8 cellular contexts compared by ENCODE assay signal in the genomic region with DNA sequence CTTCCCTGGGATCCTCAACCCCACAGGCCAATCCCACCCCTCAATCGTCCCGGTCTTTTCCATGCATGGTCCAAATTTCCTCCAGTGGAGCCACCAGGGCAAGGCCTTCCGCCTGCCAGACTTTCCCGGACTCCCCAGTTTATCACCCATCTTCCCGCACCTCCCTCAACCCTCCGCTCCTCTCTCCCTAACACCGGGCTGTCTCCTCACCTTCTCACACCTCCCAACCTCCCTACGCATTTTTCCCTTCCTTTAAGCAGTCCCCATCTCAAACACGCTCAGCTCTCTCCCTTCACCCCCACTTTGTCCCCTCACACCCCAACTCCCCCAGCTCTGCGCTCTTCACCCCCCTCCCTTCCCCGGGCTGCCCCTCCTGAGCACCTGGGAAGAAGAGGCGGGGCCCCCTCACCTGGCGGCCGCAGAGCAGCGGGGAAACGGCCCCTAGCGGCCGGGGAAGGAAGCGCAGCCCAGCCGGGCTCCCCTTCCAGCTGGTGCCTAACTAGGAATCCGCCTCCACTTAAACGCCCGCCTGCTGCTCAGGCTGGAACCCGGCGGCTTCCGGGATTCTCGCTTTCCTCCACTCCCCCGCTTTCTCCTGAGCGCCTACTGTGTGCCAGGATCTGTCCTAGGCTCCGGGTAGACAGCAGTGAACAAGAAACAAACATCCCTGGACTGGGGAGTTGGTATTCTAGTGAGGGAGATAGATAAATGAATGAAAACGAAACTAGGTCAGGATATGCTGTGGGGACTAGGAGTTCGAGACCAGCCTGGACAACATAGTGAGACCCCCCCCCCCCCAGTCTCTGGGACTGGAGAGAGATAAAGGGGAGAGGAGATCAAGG.
DNase-seq lines count a peak whose midpoint lies in the region; ATAC-seq, FAIRE-seq and TF ChIP-seq lines count a peak whose summit lies in the region.
"Not testable (repeated sequence)": the region's sequence is repeated elsewhere in the genome, so short reads cannot be mapped to it uniquely, and the experiment has no call there.

No MANE protein-coding gene starts in this region.

- H3K9ac ChIP-seq in astrocyte (ENCODE audit: low read length) = not testable (repeated sequence)

- not testable (repeated sequence) for H3K27me3 ChIP-seq in astrocyte (ENCODE audit: insufficient read depth, low read length)
- H3K27me3 ChIP-seq in heart left ventricle = peaks cover 6 to 36% (median 12%) of the 10 kb centered on the region in 9 donors

- not testable (repeated sequence) for H3K4me3 Mint-ChIP-seq in astrocyte (ENCODE audit: unreplicated experiment)
- peak overlapping the region; percentile 75 for H3K4me3 Mint-ChIP-seq in osteocyte (ENCODE audit: unreplicated experiment)

- ATAC-seq in HG03342 (IDR thresholded peaks at IDR 0.05; ENCODE audit: unreplicated experiment) = peak; percentile 53
- peak in 3 of 4 donors; percentile 86 to 89 (median 89) for ATAC-seq in heart left ventricle
- ATAC-seq in stimulated activated naive CD8-positive, alpha-beta T cell treated with anti-CD3 and anti-CD28 coated beads, Interleukin-15, Interleukin-2, amounts not matched to agents 100 U/mL and 50 U/mL, for 24 hours = peak; percentile 83

- peak overlapping the region; percentile 73 for H3K4me2 ChIP-seq in astrocyte (ENCODE audit: low read length)

- H3K4me1 Mint-ChIP-seq in astrocyte (ENCODE audit: low read depth, unreplicated experiment) (peaks cover 16% of the 10 kb centered on the region), osteocyte (ENCODE audit: unreplicated experiment) (peaks cover 17% of the 10 kb centered on the region)

- H3K9me3 ChIP-seq in astrocyte (ENCODE audit: insufficient read depth, low read depth, low read length); heart left ventricle: not testable (repeated sequence)

- H3K79me2 ChIP-seq in astrocyte (ENCODE audit: insufficient read depth, low read length) = not testable (repeated sequence)

- not testable (repeated sequence) for H3K36me3 Mint-ChIP-seq in astrocyte (ENCODE audit: low read depth, unreplicated experiment); osteocyte (ENCODE audit: unreplicated experiment)

- H3K36me3 ChIP-seq in astrocyte (ENCODE audit: insufficient read depth, low read length); heart left ventricle: not testable (repeated sequence)

- H4K20me1 ChIP-seq in astrocyte (ENCODE audit: insufficient read depth, low read length) = not testable (repeated sequence)

- FAIRE-seq in astrocyte (lab: Jason Lieb, UNC) = not testable (repeated sequence)

- intact Hi-C loops in heart left ventricle (cut with DNase I) = not testable (repeated sequence)

- not testable (repeated sequence) for H3K4me3 ChIP-seq in astrocyte (ENCODE audit: insufficient read depth, low read depth, low read length)
- peak overlapping the region in 8 of 12 donors; percentile 13 to 39 (median 34) for H3K4me3 ChIP-seq in heart left ventricle

- not testable (repeated sequence) for H3K9me3 Mint-ChIP-seq in astrocyte (ENCODE audit: unreplicated experiment); osteocyte (ENCODE audit: unreplicated experiment)

- H3K4me1 ChIP-seq in astrocyte (ENCODE audit: insufficient read depth, low read length) = not testable (repeated sequence)
- H3K4me1 ChIP-seq in heart left ventricle = peaks cover 0 to 10% (median 2%) of the 10 kb centered on the region in 12 donors

- peak; percentile 82 for DNase-seq in DMS 273 (lab: John Stamatoyannopoulos, UW; ENCODE audit: unreplicated experiment)
- DNase-seq in NCI-H2227 (lab: John Stamatoyannopoulos, UW; ENCODE audit: unreplicated experiment) = peak; percentile 63
- DNase-seq in UCSD-AML1 (lab: John Stamatoyannopoulos, UW; ENCODE audit: unreplicated experiment) = peak; percentile 65
- not testable (repeated sequence) for DNase-seq in astrocyte (ENCODE audit: low read depth)
- DNase-seq in heart left ventricle = peak; percentile 39 to 82 (median 49)
- DNase-seq in osteocyte (ENCODE audit: extremely low spot score, unreplicated experiment) = peak; percentile 89
- peak; percentile 81 for DNase-seq in stimulated activated naive CD8-positive, alpha-beta T cell treated with anti-CD3 and anti-CD28 coated beads, Interleukin-15, Interleukin-2, amounts not matched to agents 100 U/mL and 50 U/mL, for 24 hours

- not testable (repeated sequence) for H3K27ac Mint-ChIP-seq in astrocyte (ENCODE audit: unreplicated experiment); osteocyte (ENCODE audit: unreplicated experiment)

- H3K27ac ChIP-seq in astrocyte (ENCODE audit: low read depth, low read length); heart left ventricle: not testable (repeated sequence)

- not testable (repeated sequence) for H2AFZ ChIP-seq in astrocyte (ENCODE audit: low read depth, low read length)

- WGBS in heart left ventricle, 4 donors = 5 to 9% (median 8%) methylated on average over 27 to 32 of the region's 32 CpGs

- TF ChIP-seq POLR2A in heart left ventricle (IDR thresholded peaks at IDR 0.05) = not testable (repeated sequence)

- H3K27me3 Mint-ChIP-seq in astrocyte (ENCODE audit: low read depth, unreplicated experiment); osteocyte (ENCODE audit: unreplicated experiment): not testable (repeated sequence)

- TF ChIP-seq CTCF in astrocyte (IDR thresholded peaks at IDR 0.05; ENCODE audit: insufficient read depth, low read depth, low read length) (peak; percentile 33), heart left ventricle (IDR thresholded peaks at IDR 0.05) (peak; percentile 71 to 88 (median 80)), osteocyte (IDR thresholded peaks at IDR 0.05) (peak; percentile 89)

Comparison
In these comparisons a context has a peak if more than half of its experiments do, and no peak if none do; other contexts are left out.
1. CTCF ChIP-seq: peak in every context shown above with its lines; median percentile 89 in osteocyte; 80 in heart left ventricle; 33 in astrocyte.